Comparison of ENCODE assay signal across 8 cellular contexts in genomic region chr6:88166493-88166900, GRCh38. TPM values are rescaled to one million over a fixed set of nuclear protein-coding genes. Genes with fewer than 3 reads are reported as not detected.
A peak's percentile ranks its signal among the peaks of the same experiment; 100 is the strongest.
DNase-seq lines count a peak whose midpoint lies in the region; ATAC-seq and TF ChIP-seq lines count a peak whose summit lies in the region.

No MANE protein-coding gene starts in this region.

- H3K18ac ChIP-seq in mesendoderm (ENCODE audit: low read length), result no peak overlapping the region

- H3K27ac ChIP-seq in DOHH2 (ENCODE audit: low read depth, low read length) (peak overlapping the region; percentile 79), mesendoderm (ENCODE audit: low read depth, low read length) (no peak overlapping the region), vagina (peak overlapping the region; percentile 40)

- H3K36me3 ChIP-seq in DOHH2 (ENCODE audit: control insufficient read depth, low read length) (peaks cover 63% of the 10 kb centered on the region), mesendoderm (ENCODE audit: control insufficient read depth, insufficient read depth, low read length) (no peaks in the 10 kb centered on the region), vagina (no peaks in the 10 kb centered on the region)

- peak overlapping the region; percentile 93 to 97 (median 96) for H3K4me3 Mint-ChIP-seq in IgD-negative memory B cell
- peak overlapping the region; percentile 51 for H3K4me3 Mint-ChIP-seq in central memory CD8-positive, alpha-beta T cell

- peak overlapping the region; percentile 85 to 99 (median 93) for H3K27ac Mint-ChIP-seq in IgD-negative memory B cell
- no peak overlapping the region for H3K27ac Mint-ChIP-seq in central memory CD8-positive, alpha-beta T cell (ENCODE audit: low read depth)

- H3K27me3 ChIP-seq in DOHH2 (ENCODE audit: control insufficient read depth, low read length) (no peaks in the 10 kb centered on the region), mesendoderm (ENCODE audit: insufficient read depth, low read length, poor library complexity) (peaks cover 19% of the 10 kb centered on the region), vagina (peaks cover 4% of the 10 kb centered on the region)

- no peak overlapping the region for H4K5ac ChIP-seq in mesendoderm (ENCODE audit: low read length)

- H3K9ac ChIP-seq in mesendoderm (ENCODE audit: low read length), result peak overlapping the region; percentile 59

- H3K4me2 ChIP-seq in DOHH2 (ENCODE audit: low read length) (peak overlapping the region; percentile 96), mesendoderm (ENCODE audit: low read length) (peak overlapping the region; percentile 85)

- H2BK5ac ChIP-seq in mesendoderm (ENCODE audit: low read length), result no peak overlapping the region

- peak overlapping the region; percentile 74 for H3K23ac ChIP-seq in mesendoderm (ENCODE audit: low read length)

- 0 out of 2 replicates have a peak, but pooled peaks cover 7% of the 10 kb centered on the region for H4K20me1 ChIP-seq in DOHH2 (ENCODE audit: control insufficient read depth, insufficient read depth, low read depth, low read length)

- intact Hi-C loops in vagina (cut with DNase I), result no loop called here

- peaks cover 27 to 41% (median 36%) of the 10 kb centered on the region in 3 donors for H3K4me1 Mint-ChIP-seq in IgD-negative memory B cell
- peaks cover 8% of the 10 kb centered on the region for H3K4me1 Mint-ChIP-seq in central memory CD8-positive, alpha-beta T cell

- H4K8ac ChIP-seq in mesendoderm (ENCODE audit: low read depth, low read length), result no peak overlapping the region

- H3K4me1 ChIP-seq in DOHH2 (ENCODE audit: control insufficient read depth, low read length) (peaks cover 57% of the 10 kb centered on the region), mesendoderm (ENCODE audit: control insufficient read depth, low read depth, low read length) (peaks cover 2% of the 10 kb centered on the region), vagina (peaks cover 22% of the 10 kb centered on the region)

- WGBS in mesendoderm (ENCODE audit: extremely low coverage, insufficient coverage, low lambda C conversion rate), result no CpG with 5 or more reads among the region's 44 CpGs

- peaks cover 7% of the 10 kb centered on the region for H3K27me3 Mint-ChIP-seq in IgD-negative memory B cell
- H3K27me3 Mint-ChIP-seq in central memory CD8-positive, alpha-beta T cell, result peaks cover 76% of the 10 kb centered on the region

- H3K36me3 Mint-ChIP-seq in IgD-negative memory B cell, result no peaks in the 10 kb centered on the region
- no peaks in the 10 kb centered on the region for H3K36me3 Mint-ChIP-seq in central memory CD8-positive, alpha-beta T cell (ENCODE audit: insufficient read depth)

- no peak overlapping the region for H2AK5ac ChIP-seq in mesendoderm (ENCODE audit: low read length)

- no peaks in the 10 kb centered on the region for H3K9me3 Mint-ChIP-seq in IgD-negative memory B cell
- no peaks in the 10 kb centered on the region for H3K9me3 Mint-ChIP-seq in central memory CD8-positive, alpha-beta T cell

- no peaks in the 10 kb centered on the region for H3K79me1 ChIP-seq in mesendoderm (ENCODE audit: low read length)

- TF ChIP-seq CTCF in DOHH2 (IDR thresholded peaks at IDR 0.05; ENCODE audit: low read depth, low read length, poor library complexity, severe bottlenecking) (no peak), vagina (IDR thresholded peaks at IDR 0.05) (no peak)

- H3K4me3 ChIP-seq in DOHH2 (ENCODE audit: low read length) (peak overlapping the region; percentile 80), mesendoderm (ENCODE audit: low read length) (peak overlapping the region; percentile 37), vagina (peak overlapping the region; percentile 57)

- H2BK15ac ChIP-seq in mesendoderm (replicated peaks; ENCODE audit: low read depth), result no peak overlapping the region

- peaks cover 19% of the 10 kb centered on the region; the same call in 1 of the 2 replicates for H3F3A ChIP-seq in DOHH2 (ENCODE audit: control insufficient read depth, insufficient read depth)

- H3K4ac ChIP-seq in mesendoderm (ENCODE audit: low read depth, low read length), result no peak overlapping the region

- ATAC-seq in GM21360 (IDR thresholded peaks at IDR 0.05; ENCODE audit: unreplicated experiment), result peak; percentile 28
- peak; percentile 16 for ATAC-seq in central memory CD8-positive, alpha-beta T cell (replicated peaks; ENCODE audit: extremely low read depth, poor library complexity, severe bottlenecking)

- H3K9me3 ChIP-seq in DOHH2 (ENCODE audit: control insufficient read depth, insufficient read depth, low read length) (no peaks in the 10 kb centered on the region), vagina (no peaks in the 10 kb centered on the region)

- H3K9me2 ChIP-seq in DOHH2 (replicated peaks; ENCODE audit: control insufficient read depth, low read length), result no peaks in the 10 kb centered on the region

- DNase-seq in central memory CD8-positive, alpha-beta T cell (ENCODE audit: low spot score in 2 of 2), result no peak
- peak; percentile 42 for DNase-seq in mesendoderm
- DNase-seq in vagina (ENCODE audit: extremely low spot score in 2 of 2), result no peak
- no peak for DNase-seq in putamen (ENCODE audit: low spot score)
- DNase-seq in inferior parietal cortex (ENCODE audit: extremely low spot score), result no peak

- no peak for TF ChIP-seq POLR2A in vagina (IDR thresholded peaks at IDR 0.05)

- H3K79me2 ChIP-seq in DOHH2 (ENCODE audit: control insufficient read depth, low read length) (peaks cover 77% of the 10 kb centered on the region), mesendoderm (ENCODE audit: control insufficient read depth, insufficient read depth, low read length) (no peaks in the 10 kb centered on the region)

- peak overlapping the region; percentile 78 for H3K56ac ChIP-seq in mesendoderm (ENCODE audit: low read length)

- no peak overlapping the region for H2BK120ac ChIP-seq in mesendoderm (ENCODE audit: low read depth, low read length)

RNA-seq across cellular contexts. Expression of gene CNR1, which starts 0.3 kb away (rescaled TPM):
- 2.5 TPM for polyA plus RNA-seq in IgD-negative memory B cell
- polyA plus RNA-seq in mesendoderm (2013, experiment 1 of 2), result 0.48 TPM
- polyA plus RNA-seq in mesendoderm (2013, experiment 2 of 2), result 0.63 TPM
- total RNA-seq in vagina, result 6.1 TPM
